In the genomic region with DNA sequence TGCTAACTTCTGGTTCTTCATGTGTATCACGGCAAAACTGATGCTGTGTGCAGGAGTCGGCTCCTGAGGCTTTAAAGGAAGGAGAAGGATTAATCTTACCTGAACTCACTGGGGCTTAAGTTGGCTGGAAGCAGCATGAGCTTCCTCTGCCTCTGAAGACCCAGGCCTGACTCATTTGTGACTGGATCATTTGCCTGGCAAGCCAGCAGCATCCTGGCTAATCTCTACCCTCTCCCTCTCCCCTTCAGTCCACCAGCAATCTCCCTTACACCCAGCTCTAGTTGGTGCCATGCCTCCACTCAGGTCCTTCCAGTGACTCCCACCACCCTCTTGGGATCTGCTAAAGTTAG, we compare ENCODE assay signal across 1 cellular context.
TF ChIP-seq lines count a peak whose summit lies in the region.

No MANE protein-coding gene starts in this region.

TF ChIP-seq in IMR-90, 13 proteins besides CTCF, POLR2A, EP300 and RAD21:
- TF ChIP-seq NFE2L2 (IDR thresholded peaks at IDR 0.05; ENCODE audit: low read depth, low read length) (no peak), MXI1 (IDR thresholded peaks at IDR 0.05; ENCODE audit: borderline replicate concordance, low read depth, low read length) (no peak), SMC3 (IDR thresholded peaks at IDR 0.05; ENCODE audit: low read depth, low read length) (no peak), CHD1 (IDR thresholded peaks at IDR 0.05; ENCODE audit: low read depth, low read length) (no peak), CEBPB (IDR thresholded peaks at IDR 0.05; ENCODE audit: low read depth, low read length) (no peak), BHLHE40 (IDR thresholded peaks at IDR 0.05; ENCODE audit: low read depth, low read length) (no peak), RCOR1 (IDR thresholded peaks at IDR 0.05; ENCODE audit: insufficient replicate concordance, low read length) (no peak), MAZ (IDR thresholded peaks at IDR 0.05; ENCODE audit: borderline replicate concordance, low read depth, low read length) (no peak), FOS (IDR thresholded peaks at IDR 0.05; ENCODE audit: low read depth, low read length) (no peak), ELK1 (IDR thresholded peaks at IDR 0.05; ENCODE audit: borderline replicate concordance, low read depth, low read length) (no peak), MAFK (IDR thresholded peaks at IDR 0.05; ENCODE audit: low read depth, low read length) (no peak), RFX5 (IDR thresholded peaks at IDR 0.05; ENCODE audit: low read depth, low read length) (no peak)
- TF ChIP-seq, protein P1, sequence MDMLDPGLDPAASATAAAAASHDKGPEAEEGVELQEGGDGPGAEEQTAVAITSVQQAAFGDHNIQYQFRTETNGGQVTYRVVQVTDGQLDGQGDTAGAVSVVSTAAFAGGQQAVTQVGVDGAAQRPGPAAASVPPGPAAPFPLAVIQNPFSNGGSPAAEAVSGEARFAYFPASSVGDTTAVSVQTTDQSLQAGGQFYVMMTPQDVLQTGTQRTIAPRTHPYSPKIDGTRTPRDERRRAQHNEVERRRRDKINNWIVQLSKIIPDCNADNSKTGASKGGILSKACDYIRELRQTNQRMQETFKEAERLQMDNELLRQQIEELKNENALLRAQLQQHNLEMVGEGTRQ (IDR thresholded peaks at IDR 0.05; ENCODE audit: low read depth, low read length): no peak
TF ChIP-seq in IMR-90: peak in this region for 0.
